21 cellular contexts compared by ENCODE assay signal in the genomic region with DNA sequence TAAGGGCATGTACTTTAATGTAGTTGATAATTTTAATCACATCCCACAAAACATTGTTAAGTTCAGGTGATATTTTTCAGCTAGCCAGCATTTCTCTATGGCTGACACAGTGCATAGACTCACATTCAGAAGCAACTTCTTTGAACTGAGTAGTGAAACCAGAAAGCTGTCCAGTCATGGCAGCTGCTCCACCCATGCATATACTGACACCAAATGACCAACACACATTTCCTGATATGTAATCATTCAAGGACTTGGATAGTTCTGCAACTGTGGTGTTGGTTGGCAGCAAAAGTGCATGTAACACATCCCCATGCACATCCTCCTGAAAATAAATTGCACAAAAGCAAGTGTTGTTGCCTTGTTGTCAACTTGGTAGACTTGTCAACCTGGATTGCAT. TPM values are rescaled to one million over a fixed set of nuclear protein-coding genes. Genes with fewer than 3 reads are reported as not detected.
A peak's percentile ranks its signal among the peaks of the same experiment; 100 is the strongest.
DNase-seq lines count a peak whose midpoint lies in the region; ATAC-seq lines count a peak whose summit lies in the region.
"Had no signal": no experiment of that assay in that cellular context is flagged by ENCODE, and none has a peak within 500 bp of the region (broad histone marks: within the 10 kb centered on the region; RNA-seq: fewer than 3 reads in every experiment).

No MANE protein-coding gene starts in this region.

- H3K27me3 Mint-ChIP-seq in activated CD4-positive, alpha-beta memory T cell treated with anti-CD3 and anti-CD28 coated beads for 36 hours, result no peaks in the 10 kb centered on the region
- peaks cover 6% of the 10 kb centered on the region for H3K27me3 Mint-ChIP-seq in activated CD4-positive, alpha-beta memory T cell treated with anti-CD3 and anti-CD28 coated beads, Interleukin-2, amount 10 ng/mL, durations not matched to agents 7 days and 5 days
- H3K27me3 Mint-ChIP-seq in activated T-helper 1 cell treated with anti-CD3 and anti-CD28 coated beads, Interleukin-12 subunit alpha, Interleukin-12 subunit beta, Interleukin-2, Interleukin-4 antibody, amounts not matched to agents 30 ng/mL and 10 ng/mL and 1 ng/mL, durations not matched to agents 14 hours and 24 hours and 36 hours (ENCODE audit: insufficient read depth), result peaks cover 4% of the 10 kb centered on the region
- H3K27me3 Mint-ChIP-seq: CD4-positive, alpha-beta T cell had no signal

- peak; percentile 12 for DNase-seq in activated CD4-positive, alpha-beta memory T cell treated with anti-CD3 and anti-CD28 coated beads for 36 hours
- no peak for DNase-seq in activated CD4-positive, alpha-beta memory T cell treated with anti-CD3 and anti-CD28 coated beads, Interleukin-2, amount 10 ng/mL, durations not matched to agents 7 days and 5 days
- DNase-seq in stimulated activated effector memory CD8-positive, alpha-beta T cell treated with anti-CD3 and anti-CD28 coated beads, Interleukin-12 subunit alpha, Interleukin-12 subunit beta, amount 100 ng/mL, for 72 hours (ENCODE audit: low spot score in 2 of 2), result no peak
- DNase-seq in AG08395 (ENCODE audit: low spot score), result no peak
- no peak for DNase-seq in activated T-helper 1 cell treated with anti-CD3 and anti-CD28 coated beads, Interleukin-12 subunit alpha, Interleukin-12 subunit beta, Interleukin-2, Interleukin-4 antibody, amounts not matched to agents 30 ng/mL and 10 ng/mL and 1 ng/mL, durations not matched to agents 14 hours and 24 hours and 36 hours (ENCODE audit: low spot score)
- DNase-seq: AML-193; BE2C; Calu3; CD4-positive, alpha-beta T cell; CD8-positive, alpha-beta memory T cell; COR-L47; DMS53; DMS79 treated with DMSO at 0.1 percent for 48 hours; GF-D8; GOT3; HFFc6 had no signal

- ATAC-seq in esophagus mucosa (peak; percentile 17), HG02981 (IDR thresholded peaks at IDR 0.05; ENCODE audit: unreplicated experiment) (no peak)
- peak; percentile 46 for ATAC-seq in stimulated activated effector memory CD8-positive, alpha-beta T cell treated with anti-CD3 and anti-CD28 coated beads, Interleukin-12 subunit alpha, Interleukin-12 subunit beta, amount 100 ng/mL, for 72 hours

- H3K4me3 Mint-ChIP-seq in activated CD4-positive, alpha-beta memory T cell treated with anti-CD3 and anti-CD28 coated beads for 36 hours, result no peak overlapping the region
- no peak overlapping the region for H3K4me3 Mint-ChIP-seq in activated CD4-positive, alpha-beta memory T cell treated with anti-CD3 and anti-CD28 coated beads, Interleukin-2, amount 10 ng/mL, durations not matched to agents 7 days and 5 days
- no peak overlapping the region for H3K4me3 Mint-ChIP-seq in stimulated activated effector memory CD8-positive, alpha-beta T cell treated with anti-CD3 and anti-CD28 coated beads, Interleukin-12 subunit alpha, Interleukin-12 subunit beta, amount 100 ng/mL, for 72 hours
- H3K4me3 Mint-ChIP-seq in activated T-helper 1 cell treated with anti-CD3 and anti-CD28 coated beads, Interleukin-12 subunit alpha, Interleukin-12 subunit beta, Interleukin-2, Interleukin-4 antibody, amounts not matched to agents 30 ng/mL and 10 ng/mL and 1 ng/mL, durations not matched to agents 14 hours and 24 hours and 36 hours, result no peak overlapping the region
- H3K4me3 Mint-ChIP-seq: CD14-positive monocyte; CD4-positive, alpha-beta T cell; CD8-positive, alpha-beta memory T cell; HFFc6 had no signal

- CTCF ChIA-PET in activated CD4-positive, alpha-beta memory T cell treated with anti-CD3 and anti-CD28 coated beads for 36 hours (lab: Charles Lee), result no interaction called here
- CTCF ChIA-PET in activated CD4-positive, alpha-beta memory T cell treated with anti-CD3 and anti-CD28 coated beads, Interleukin-2, amount 10 ng/mL, durations not matched to agents 7 days and 5 days (lab: Charles Lee), result no interaction called here

- H3K9me3 Mint-ChIP-seq in activated CD4-positive, alpha-beta memory T cell treated with anti-CD3 and anti-CD28 coated beads for 36 hours, result peaks cover 2% of the 10 kb centered on the region
- H3K9me3 Mint-ChIP-seq in activated CD4-positive, alpha-beta memory T cell treated with anti-CD3 and anti-CD28 coated beads, Interleukin-2, amount 10 ng/mL, durations not matched to agents 7 days and 5 days, result peaks cover 2% of the 10 kb centered on the region
- H3K9me3 Mint-ChIP-seq in stimulated activated effector memory CD8-positive, alpha-beta T cell treated with anti-CD3 and anti-CD28 coated beads, Interleukin-12 subunit alpha, Interleukin-12 subunit beta, amount 100 ng/mL, for 72 hours, result peaks cover 3% of the 10 kb centered on the region
- peaks cover 16% of the 10 kb centered on the region for H3K9me3 Mint-ChIP-seq in activated T-helper 1 cell treated with anti-CD3 and anti-CD28 coated beads, Interleukin-12 subunit alpha, Interleukin-12 subunit beta, Interleukin-2, Interleukin-4 antibody, amounts not matched to agents 30 ng/mL and 10 ng/mL and 1 ng/mL, durations not matched to agents 14 hours and 24 hours and 36 hours

- H3K36me3 Mint-ChIP-seq in activated CD4-positive, alpha-beta memory T cell treated with anti-CD3 and anti-CD28 coated beads for 36 hours, result peaks cover 11% of the 10 kb centered on the region
- H3K36me3 Mint-ChIP-seq in activated CD4-positive, alpha-beta memory T cell treated with anti-CD3 and anti-CD28 coated beads, Interleukin-2, amount 10 ng/mL, durations not matched to agents 7 days and 5 days (ENCODE audit: low read depth), result peaks cover 6% of the 10 kb centered on the region
- no peaks in the 10 kb centered on the region for H3K36me3 Mint-ChIP-seq in stimulated activated effector memory CD8-positive, alpha-beta T cell treated with anti-CD3 and anti-CD28 coated beads, Interleukin-12 subunit alpha, Interleukin-12 subunit beta, amount 100 ng/mL, for 72 hours
- H3K36me3 Mint-ChIP-seq in activated T-helper 1 cell treated with anti-CD3 and anti-CD28 coated beads, Interleukin-12 subunit alpha, Interleukin-12 subunit beta, Interleukin-2, Interleukin-4 antibody, amounts not matched to agents 30 ng/mL and 10 ng/mL and 1 ng/mL, durations not matched to agents 14 hours and 24 hours and 36 hours (ENCODE audit: low read depth), result peaks cover 5% of the 10 kb centered on the region
- H3K36me3 Mint-ChIP-seq: CD14-positive monocyte had no signal

- POLR2A ChIA-PET in activated CD4-positive, alpha-beta memory T cell treated with anti-CD3 and anti-CD28 coated beads for 36 hours (lab: Charles Lee), result no interaction called here
- POLR2A ChIA-PET in activated CD4-positive, alpha-beta memory T cell treated with anti-CD3 and anti-CD28 coated beads, Interleukin-2, amount 10 ng/mL, durations not matched to agents 7 days and 5 days (lab: Charles Lee), result no interaction called here

- no peaks in the 10 kb centered on the region for H3K4me1 Mint-ChIP-seq in activated CD4-positive, alpha-beta memory T cell treated with anti-CD3 and anti-CD28 coated beads for 36 hours (ENCODE audit: low read depth)
- H3K4me1 Mint-ChIP-seq in activated CD4-positive, alpha-beta memory T cell treated with anti-CD3 and anti-CD28 coated beads, Interleukin-2, amount 10 ng/mL, durations not matched to agents 7 days and 5 days, result no peaks in the 10 kb centered on the region
- H3K4me1 Mint-ChIP-seq in stimulated activated effector memory CD8-positive, alpha-beta T cell treated with anti-CD3 and anti-CD28 coated beads, Interleukin-12 subunit alpha, Interleukin-12 subunit beta, amount 100 ng/mL, for 72 hours, result no peaks in the 10 kb centered on the region
- no peaks in the 10 kb centered on the region for H3K4me1 Mint-ChIP-seq in activated T-helper 1 cell treated with anti-CD3 and anti-CD28 coated beads, Interleukin-12 subunit alpha, Interleukin-12 subunit beta, Interleukin-2, Interleukin-4 antibody, amounts not matched to agents 30 ng/mL and 10 ng/mL and 1 ng/mL, durations not matched to agents 14 hours and 24 hours and 36 hours (ENCODE audit: low read depth)
- H3K4me1 Mint-ChIP-seq: CD14-positive monocyte; CD8-positive, alpha-beta memory T cell had no signal

- H3K27ac Mint-ChIP-seq in activated CD4-positive, alpha-beta memory T cell treated with anti-CD3 and anti-CD28 coated beads for 36 hours, result no peak overlapping the region
- no peak overlapping the region for H3K27ac Mint-ChIP-seq in activated CD4-positive, alpha-beta memory T cell treated with anti-CD3 and anti-CD28 coated beads, Interleukin-2, amount 10 ng/mL, durations not matched to agents 7 days and 5 days
- no peak overlapping the region for H3K27ac Mint-ChIP-seq in stimulated activated effector memory CD8-positive, alpha-beta T cell treated with anti-CD3 and anti-CD28 coated beads, Interleukin-12 subunit alpha, Interleukin-12 subunit beta, amount 100 ng/mL, for 72 hours
- no peak overlapping the region for H3K27ac Mint-ChIP-seq in activated T-helper 1 cell treated with anti-CD3 and anti-CD28 coated beads, Interleukin-12 subunit alpha, Interleukin-12 subunit beta, Interleukin-2, Interleukin-4 antibody, amounts not matched to agents 30 ng/mL and 10 ng/mL and 1 ng/mL, durations not matched to agents 14 hours and 24 hours and 36 hours
- H3K27ac Mint-ChIP-seq: CD14-positive monocyte; CD4-positive, alpha-beta T cell; CD8-positive, alpha-beta memory T cell; HFFc6 had no signal

- intact Hi-C loops in activated CD4-positive, alpha-beta memory T cell treated with anti-CD3 and anti-CD28 coated beads for 36 hours (cut with micrococcal nuclease), result no loop called here
- intact Hi-C loops in activated T-helper 1 cell treated with anti-CD3 and anti-CD28 coated beads, Interleukin-12 subunit alpha, Interleukin-12 subunit beta, Interleukin-2, Interleukin-4 antibody, amounts not matched to agents 30 ng/mL and 10 ng/mL and 1 ng/mL, durations not matched to agents 14 hours and 24 hours and 36 hours (cut with micrococcal nuclease), result no loop called here

RNA-seq across cellular contexts. Expression of a gene that starts 39.7 kb away (rescaled TPM):
- not detected for total RNA-seq in activated CD4-positive, alpha-beta memory T cell treated with anti-CD3 and anti-CD28 coated beads for 36 hours
- not detected for total RNA-seq in activated CD4-positive, alpha-beta memory T cell treated with anti-CD3 and anti-CD28 coated beads, Interleukin-2, amount 10 ng/mL, durations not matched to agents 7 days and 5 days
- total RNA-seq in esophagus mucosa, result not detected
- total RNA-seq in activated T-helper 1 cell treated with anti-CD3 and anti-CD28 coated beads, Interleukin-12 subunit alpha, Interleukin-12 subunit beta, Interleukin-2, Interleukin-4 antibody, amounts not matched to agents 30 ng/mL and 10 ng/mL and 1 ng/mL, durations not matched to agents 14 hours and 24 hours and 36 hours, result not detected in 2 replicates
- total RNA-seq: Calu3; CD4-positive, alpha-beta T cell; CD8-positive, alpha-beta memory T cell; Daoy; G401; HFFc6 had no signal

RNA-seq across cellular contexts. Expression of a gene that starts 40.4 kb away (rescaled TPM):
- total RNA-seq in activated CD4-positive, alpha-beta memory T cell treated with anti-CD3 and anti-CD28 coated beads for 36 hours, result 10 to 100 TPM; 14.6 to 14.8 TPM
- total RNA-seq in activated CD4-positive, alpha-beta memory T cell treated with anti-CD3 and anti-CD28 coated beads, Interleukin-2, amount 10 ng/mL, durations not matched to agents 7 days and 5 days, result 10 to 100 TPM; 22.2 TPM
- total RNA-seq in esophagus mucosa, result 14.4 TPM
- total RNA-seq in activated T-helper 1 cell treated with anti-CD3 and anti-CD28 coated beads, Interleukin-12 subunit alpha, Interleukin-12 subunit beta, Interleukin-2, Interleukin-4 antibody, amounts not matched to agents 30 ng/mL and 10 ng/mL and 1 ng/mL, durations not matched to agents 14 hours and 24 hours and 36 hours, result 13.7 and 14.3 TPM in 2 replicates
